12 cellular contexts compared by ENCODE assay signal in genomic region chrX:39758791-39759525, GRCh38.
DNase-seq lines count a peak whose midpoint lies in the region; ATAC-seq and TF ChIP-seq lines count a peak whose summit lies in the region.
"Had no signal": no experiment of that assay in that cellular context is flagged by ENCODE, and none has a peak within 500 bp of the region (broad histone marks: within the 10 kb centered on the region; RNA-seq: fewer than 3 reads in every experiment).

No MANE protein-coding gene starts in this region.

- DNase-seq in NCI-H524 (lab: John Stamatoyannopoulos, UW): peak; percentile 20 to 63
- no peak for DNase-seq in NCI-H524 treated with DMSO at 0.1 percent for 48 hours (lab: John Stamatoyannopoulos, UW)
- DNase-seq in coronary artery (ENCODE audit: low spot score): no peak
- DNase-seq in neuronal stem cell (ENCODE audit: low spot score): no peak
- no peak for DNase-seq in upper lobe of left lung
- no peak for DNase-seq in stimulated activated effector memory CD8-positive, alpha-beta T cell treated with anti-CD3 and anti-CD28 coated beads, Interleukin-12 subunit alpha, Interleukin-12 subunit beta, amount 100 ng/mL, for 72 hours (ENCODE audit: low spot score in 2 of 2)
- DNase-seq in HPDE6-E6E7 (ENCODE audit: extremely low spot score): no peak
- DNase-seq: CD4-positive, alpha-beta memory T cell had no signal

- no peaks in the 10 kb centered on the region for H3K36me3 Mint-ChIP-seq in stimulated activated effector memory CD8-positive, alpha-beta T cell treated with anti-CD3 and anti-CD28 coated beads, Interleukin-12 subunit alpha, Interleukin-12 subunit beta, amount 100 ng/mL, for 72 hours
- H3K36me3 Mint-ChIP-seq: CD4-positive, alpha-beta memory T cell; type B pancreatic cell had no signal

- H2AK5ac ChIP-seq in neuronal stem cell (ENCODE audit: low read depth, low read length): peak overlapping the region; percentile 43

- no peak overlapping the region for H2BK120ac ChIP-seq in neuronal stem cell (ENCODE audit: low read depth, low read length)

- H3K23ac ChIP-seq in neuronal stem cell (ENCODE audit: low read depth, low read length, poor library complexity): no peak overlapping the region

- H3K36me3 ChIP-seq in neuronal stem cell (replicated peaks in 1 of 2; ENCODE audit: control insufficient read depth in 2 of 2, insufficient read depth in 2 of 2, low read length in 2 of 2): no peaks in the 10 kb centered on the region
- no peaks in the 10 kb centered on the region for H3K36me3 ChIP-seq in upper lobe of left lung

- H4K8ac ChIP-seq in neuronal stem cell (ENCODE audit: low read depth, low read length): no peak overlapping the region

- peak overlapping the region; percentile 82 for H2BK12ac ChIP-seq in neuronal stem cell (ENCODE audit: low read length)

- H3K18ac ChIP-seq in neuronal stem cell (ENCODE audit: low read length): peak overlapping the region; percentile 70

- H3K4me3 Mint-ChIP-seq in stimulated activated effector memory CD8-positive, alpha-beta T cell treated with anti-CD3 and anti-CD28 coated beads, Interleukin-12 subunit alpha, Interleukin-12 subunit beta, amount 100 ng/mL, for 72 hours: no peak overlapping the region
- H3K4me3 Mint-ChIP-seq: CD4-positive, alpha-beta memory T cell had no signal

- H3K27me3 ChIP-seq in neuronal stem cell (ENCODE audit: control insufficient read depth in 3 of 3, insufficient read depth in 3 of 3, low read depth in 1 of 3, low read length in 3 of 3) (no peaks in the 10 kb centered on the region), upper lobe of left lung (no peaks in the 10 kb centered on the region)

- no peak for TF ChIP-seq EP300 in upper lobe of left lung (IDR thresholded peaks at IDR 0.05)

- H3K4me1 ChIP-seq in neuronal stem cell (ENCODE audit: control insufficient read depth in 2 of 2, insufficient read depth in 1 of 2, low read depth in 1 of 2, low read length in 2 of 2): peaks cover 14 to 19% of the 10 kb centered on the region in 2 donors
- peaks cover 2 to 4% (median 4%) of the 10 kb centered on the region in 4 donors for H3K4me1 ChIP-seq in upper lobe of left lung
- H3K4me1 ChIP-seq: parathyroid adenoma had no signal

- peaks cover 7% of the 10 kb centered on the region for H3K4me1 Mint-ChIP-seq in stimulated activated effector memory CD8-positive, alpha-beta T cell treated with anti-CD3 and anti-CD28 coated beads, Interleukin-12 subunit alpha, Interleukin-12 subunit beta, amount 100 ng/mL, for 72 hours

- ATAC-seq in upper lobe of left lung (ENCODE audit: low FRiP score in 2 of 2) (peak in 1 of 2 donors; percentile 8), GM18873 (IDR thresholded peaks at IDR 0.05; ENCODE audit: low FRiP score, unreplicated experiment) (no peak)
- no peak for ATAC-seq in stimulated activated effector memory CD8-positive, alpha-beta T cell treated with anti-CD3 and anti-CD28 coated beads, Interleukin-12 subunit alpha, Interleukin-12 subunit beta, amount 100 ng/mL, for 72 hours
- ATAC-seq: GM12878 had no signal

- WGBS in neuronal stem cell (ENCODE audit: extremely low coverage in 2 of 2, insufficient read length in 2 of 2, insufficient replicate concordance in 1 of 2), 2 donors: no CpG with 5 or more reads among the region's 17 CpGs
- 77 to 100% methylated on average over 3 to 17 of the region's 17 CpGs for WGBS in upper lobe of left lung, 2 donors

- peak overlapping the region; percentile 17 for H2BK15ac ChIP-seq in neuronal stem cell (ENCODE audit: low read length)

- no peak overlapping the region for H3K4me2 ChIP-seq in neuronal stem cell (ENCODE audit: insufficient read depth, low read length, poor library complexity, severe bottlenecking)

- H3K4ac ChIP-seq in neuronal stem cell (ENCODE audit: low read length): no peak overlapping the region

- H3K27ac ChIP-seq in coronary artery (peak overlapping the region; percentile 87 to 89), neuronal stem cell (replicated peaks; ENCODE audit: low read length) (no peak overlapping the region), upper lobe of left lung (peak overlapping the region in 3 of 4 donors; percentile 5 to 36 (median 30))
- H3K27ac ChIP-seq: parathyroid adenoma had no signal

- no peaks in the 10 kb centered on the region for H3K79me1 ChIP-seq in neuronal stem cell (ENCODE audit: low read depth, low read length)

- H3K27ac Mint-ChIP-seq in stimulated activated effector memory CD8-positive, alpha-beta T cell treated with anti-CD3 and anti-CD28 coated beads, Interleukin-12 subunit alpha, Interleukin-12 subunit beta, amount 100 ng/mL, for 72 hours: no peak overlapping the region
- H3K27ac Mint-ChIP-seq: CD4-positive, alpha-beta memory T cell had no signal

- H4K91ac ChIP-seq in neuronal stem cell (ENCODE audit: low read depth, low read length, poor library complexity): no peak overlapping the region

- no peak overlapping the region for H3K9ac ChIP-seq in neuronal stem cell (ENCODE audit: low read depth, low read length, poor library complexity)
- H3K9ac ChIP-seq: parathyroid adenoma had no signal

- H3K9me3 Mint-ChIP-seq in stimulated activated effector memory CD8-positive, alpha-beta T cell treated with anti-CD3 and anti-CD28 coated beads, Interleukin-12 subunit alpha, Interleukin-12 subunit beta, amount 100 ng/mL, for 72 hours: no peaks in the 10 kb centered on the region
- H3K9me3 Mint-ChIP-seq: CD4-positive, alpha-beta memory T cell had no signal

- no peak for TF ChIP-seq CTCF in coronary artery (IDR thresholded peaks at IDR 0.05)
- no peak for TF ChIP-seq CTCF in upper lobe of left lung (IDR thresholded peaks at IDR 0.05)

- H2AFZ ChIP-seq in neuronal stem cell (ENCODE audit: low read length): peak overlapping the region; percentile 75
- H2AFZ ChIP-seq: parathyroid adenoma had no signal

- no peak for TF ChIP-seq POLR2A in upper lobe of left lung (IDR thresholded peaks at IDR 0.05)

- H2BK5ac ChIP-seq in neuronal stem cell (ENCODE audit: low read length): peak overlapping the region; percentile 53

- H3K9me3 ChIP-seq in neuronal stem cell (replicated peaks in 1 of 2; ENCODE audit: control insufficient read depth in 2 of 2, insufficient read depth in 1 of 2, low read depth in 1 of 2, low read length in 2 of 2) (no peaks in the 10 kb centered on the region), upper lobe of left lung (no peaks in the 10 kb centered on the region)

- no peak overlapping the region for H3K14ac ChIP-seq in neuronal stem cell (ENCODE audit: low read length)

- H3K4me3 ChIP-seq in coronary artery (no peak overlapping the region), neuronal stem cell (ENCODE audit: low read length in 2 of 2) (no peak overlapping the region), upper lobe of left lung (no peak overlapping the region)
- H3K4me3 ChIP-seq: GM12878 had no signal

Comparison
In these comparisons a context has a peak if more than half of its experiments do, and no peak if none do; other contexts are left out.
1. DNase-seq: peak in NCI-H524 (2 of 2); none in NCI-H524 treated with DMSO at 0.1 percent for 48 hours (single experiment), coronary artery (single experiment), neuronal stem cell (single experiment), upper lobe of left lung (0 of 2), stimulated activated effector memory CD8-positive, alpha-beta T cell treated with anti-CD3 and anti-CD28 coated beads, Interleukin-12 subunit alpha, Interleukin-12 subunit beta, amount 100 ng/mL, for 72 hours (0 of 2) and HPDE6-E6E7 (single experiment).